ENCODE assay signal across 1 cellular context in the genomic region with DNA sequence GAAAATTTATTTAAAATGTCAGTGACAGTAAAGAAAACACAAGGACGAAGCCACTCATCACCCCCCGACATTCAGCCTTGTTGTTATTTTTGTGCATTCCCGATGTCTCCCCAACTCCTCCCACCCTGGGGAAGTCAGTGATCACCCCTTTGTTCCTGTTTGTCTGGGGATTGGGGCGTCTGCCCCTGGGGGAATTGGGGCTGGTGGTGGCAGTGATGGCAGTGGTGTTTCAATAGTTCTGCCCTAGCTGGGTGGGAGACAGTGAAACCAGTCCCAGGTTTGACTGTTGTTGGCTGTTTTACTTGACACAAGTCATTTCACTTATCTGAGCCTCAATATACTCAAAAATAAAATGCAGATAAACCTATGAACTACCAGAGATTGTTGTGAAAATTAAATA.
TF ChIP-seq lines count a peak whose summit lies in the region.

No MANE protein-coding gene starts in this region.

TF ChIP-seq in K562, 482 proteins besides CTCF, POLR2A, EP300 and RAD21:
- TF ChIP-seq NFIC (IDR thresholded peaks at IDR 0.05), result no peak
- TF ChIP-seq TEAD1 (CRISPR knock-in tag; IDR thresholded peaks at IDR 0.05), result no peak
- TF ChIP-seq BCOR (IDR thresholded peaks at IDR 0.05), result no peak
- TF ChIP-seq STAT5A (IDR thresholded peaks at IDR 0.05; ENCODE audit: borderline replicate concordance, low read length), result no peak
- TF ChIP-seq RBM39 (optimal IDR thresholded peaks at IDR 0.05; ENCODE audit: low read depth, low read length), result no peak
- TF ChIP-seq, protein P1, sequence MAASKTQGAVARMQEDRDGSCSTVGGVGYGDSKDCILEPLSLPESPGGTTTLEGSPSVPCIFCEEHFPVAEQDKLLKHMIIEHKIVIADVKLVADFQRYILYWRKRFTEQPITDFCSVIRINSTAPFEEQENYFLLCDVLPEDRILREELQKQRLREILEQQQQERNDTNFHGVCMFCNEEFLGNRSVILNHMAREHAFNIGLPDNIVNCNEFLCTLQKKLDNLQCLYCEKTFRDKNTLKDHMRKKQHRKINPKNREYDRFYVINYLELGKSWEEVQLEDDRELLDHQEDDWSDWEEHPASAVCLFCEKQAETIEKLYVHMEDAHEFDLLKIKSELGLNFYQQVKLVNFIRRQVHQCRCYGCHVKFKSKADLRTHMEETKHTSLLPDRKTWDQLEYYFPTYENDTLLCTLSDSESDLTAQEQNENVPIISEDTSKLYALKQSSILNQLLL (CRISPR knock-in tag; IDR thresholded peaks at IDR 0.05; ENCODE audit: borderline replicate concordance), result no peak
- no peak for TF ChIP-seq L3MBTL2 (IDR thresholded peaks at IDR 0.05)
- TF ChIP-seq TBP (optimal IDR thresholded peaks at IDR 0.05; ENCODE audit: low read depth, low read length), result no peak
- no peak for TF ChIP-seq THRAP3 (IDR thresholded peaks at IDR 0.05; ENCODE audit: borderline replicate concordance)
- TF ChIP-seq, protein P2, sequence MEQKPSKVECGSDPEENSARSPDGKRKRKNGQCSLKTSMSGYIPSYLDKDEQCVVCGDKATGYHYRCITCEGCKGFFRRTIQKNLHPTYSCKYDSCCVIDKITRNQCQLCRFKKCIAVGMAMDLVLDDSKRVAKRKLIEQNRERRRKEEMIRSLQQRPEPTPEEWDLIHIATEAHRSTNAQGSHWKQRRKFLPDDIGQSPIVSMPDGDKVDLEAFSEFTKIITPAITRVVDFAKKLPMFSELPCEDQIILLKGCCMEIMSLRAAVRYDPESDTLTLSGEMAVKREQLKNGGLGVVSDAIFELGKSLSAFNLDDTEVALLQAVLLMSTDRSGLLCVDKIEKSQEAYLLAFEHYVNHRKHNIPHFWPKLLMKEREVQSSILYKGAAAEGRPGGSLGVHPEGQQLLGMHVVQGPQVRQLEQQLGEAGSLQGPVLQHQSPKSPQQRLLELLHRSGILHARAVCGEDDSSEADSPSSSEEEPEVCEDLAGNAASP (IDR thresholded peaks at IDR 0.05), result no peak
- TF ChIP-seq MTA3 (IDR thresholded peaks at IDR 0.05; ENCODE audit: borderline replicate concordance), result no peak
- no peak for TF ChIP-seq ZNF696 (CRISPR knock-in tag; conservative IDR thresholded peaks at IDR 0.05)
- no peak for TF ChIP-seq ZNF830 (CRISPR knock-in tag; IDR thresholded peaks at IDR 0.05)
- TF ChIP-seq ZNF140 (CRISPR knock-in tag; IDR thresholded peaks at IDR 0.05), result no peak
- no peak for TF ChIP-seq ZNF232 (CRISPR knock-in tag; IDR thresholded peaks at IDR 0.05)
- TF ChIP-seq, protein P3, sequence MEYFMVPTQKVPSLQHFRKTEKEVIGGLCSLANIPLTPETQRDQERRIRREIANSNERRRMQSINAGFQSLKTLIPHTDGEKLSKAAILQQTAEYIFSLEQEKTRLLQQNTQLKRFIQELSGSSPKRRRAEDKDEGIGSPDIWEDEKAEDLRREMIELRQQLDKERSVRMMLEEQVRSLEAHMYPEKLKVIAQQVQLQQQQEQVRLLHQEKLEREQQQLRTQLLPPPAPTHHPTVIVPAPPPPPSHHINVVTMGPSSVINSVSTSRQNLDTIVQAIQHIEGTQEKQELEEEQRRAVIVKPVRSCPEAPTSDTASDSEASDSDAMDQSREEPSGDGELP (CRISPR knock-in tag; IDR thresholded peaks at IDR 0.05; ENCODE audit: borderline replicate concordance), result no peak
- TF ChIP-seq ZNF224 (CRISPR knock-in tag; IDR thresholded peaks at IDR 0.05), result no peak
- TF ChIP-seq, protein P4, sequence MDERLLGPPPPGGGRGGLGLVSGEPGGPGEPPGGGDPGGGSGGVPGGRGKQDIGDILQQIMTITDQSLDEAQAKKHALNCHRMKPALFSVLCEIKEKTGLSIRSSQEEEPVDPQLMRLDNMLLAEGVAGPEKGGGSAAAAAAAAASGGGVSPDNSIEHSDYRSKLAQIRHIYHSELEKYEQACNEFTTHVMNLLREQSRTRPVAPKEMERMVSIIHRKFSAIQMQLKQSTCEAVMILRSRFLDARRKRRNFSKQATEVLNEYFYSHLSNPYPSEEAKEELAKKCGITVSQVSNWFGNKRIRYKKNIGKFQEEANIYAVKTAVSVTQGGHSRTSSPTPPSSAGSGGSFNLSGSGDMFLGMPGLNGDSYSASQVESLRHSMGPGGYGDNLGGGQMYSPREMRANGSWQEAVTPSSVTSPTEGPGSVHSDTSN (CRISPR knock-in tag; IDR thresholded peaks at IDR 0.05; ENCODE audit: low read depth), result no peak
- TF ChIP-seq, protein P4 (tag; conservative IDR thresholded peaks at IDR 0.05; ENCODE audit: low read depth), result no peak
